1 cellular context compared by ENCODE assay signal in genomic region chr5:1118231-1118698, GRCh38.
A peak's percentile ranks its signal among the peaks of the same experiment; 100 is the strongest.
TF ChIP-seq lines count a peak whose summit lies in the region.

No MANE protein-coding gene starts in this region.

TF ChIP-seq in K562, 482 proteins besides CTCF, POLR2A, EP300 and RAD21 (continued from another document and continues in another):
- TF ChIP-seq GTF3C2 (IDR thresholded peaks at IDR 0.05; ENCODE audit: borderline replicate concordance, extremely low read depth, insufficient read length) = no peak
- no peak for TF ChIP-seq MCM5 (IDR thresholded peaks at IDR 0.05; ENCODE audit: low read depth)
- TF ChIP-seq, protein P1, sequence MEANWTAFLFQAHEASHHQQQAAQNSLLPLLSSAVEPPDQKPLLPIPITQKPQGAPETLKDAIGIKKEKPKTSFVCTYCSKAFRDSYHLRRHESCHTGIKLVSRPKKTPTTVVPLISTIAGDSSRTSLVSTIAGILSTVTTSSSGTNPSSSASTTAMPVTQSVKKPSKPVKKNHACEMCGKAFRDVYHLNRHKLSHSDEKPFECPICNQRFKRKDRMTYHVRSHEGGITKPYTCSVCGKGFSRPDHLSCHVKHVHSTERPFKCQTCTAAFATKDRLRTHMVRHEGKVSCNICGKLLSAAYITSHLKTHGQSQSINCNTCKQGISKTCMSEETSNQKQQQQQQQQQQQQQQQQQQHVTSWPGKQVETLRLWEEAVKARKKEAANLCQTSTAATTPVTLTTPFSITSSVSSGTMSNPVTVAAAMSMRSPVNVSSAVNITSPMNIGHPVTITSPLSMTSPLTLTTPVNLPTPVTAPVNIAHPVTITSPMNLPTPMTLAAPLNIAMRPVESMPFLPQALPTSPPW (CRISPR knock-in tag; IDR thresholded peaks at IDR 0.05) = peak; percentile 39; the same call in 1 of the 2 replicates
- peak; percentile 58 for TF ChIP-seq ZFX (CRISPR knock-in tag; IDR thresholded peaks at IDR 0.05)
- TF ChIP-seq OTX1 (CRISPR knock-in tag; IDR thresholded peaks at IDR 0.05) = no peak
- TF ChIP-seq ZMIZ1 (IDR thresholded peaks at IDR 0.05; ENCODE audit: low read depth in 2 of 2, low read length in 2 of 2) = no peak
- peak; percentile 68 for TF ChIP-seq FOSL1 (tag; conservative IDR thresholded peaks at IDR 0.05)
- TF ChIP-seq TEAD4 (IDR thresholded peaks at IDR 0.05; ENCODE audit: low read length) = no peak
- no peak for TF ChIP-seq TEAD4 (CRISPR knock-in tag; IDR thresholded peaks at IDR 0.05; ENCODE audit: borderline replicate concordance)
- TF ChIP-seq, protein P2, sequence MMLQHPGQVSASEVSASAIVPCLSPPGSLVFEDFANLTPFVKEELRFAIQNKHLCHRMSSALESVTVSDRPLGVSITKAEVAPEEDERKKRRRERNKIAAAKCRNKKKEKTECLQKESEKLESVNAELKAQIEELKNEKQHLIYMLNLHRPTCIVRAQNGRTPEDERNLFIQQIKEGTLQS (IDR thresholded peaks at IDR 0.05) = peak; percentile 68
- TF ChIP-seq, protein P2 (CRISPR knock-in tag; conservative IDR thresholded peaks at IDR 0.05) = no peak
- TF ChIP-seq ZFP1 (CRISPR knock-in tag; IDR thresholded peaks at IDR 0.05) = no peak
- peak; percentile 59 for TF ChIP-seq CBFA2T2 (conservative IDR thresholded peaks at IDR 0.05)
- TF ChIP-seq HDAC1 (IDR thresholded peaks at IDR 0.05) = peak in 1 of 2 experiments; percentile 37; a peak in 1 of 4 replicates
- TF ChIP-seq, protein P3, sequence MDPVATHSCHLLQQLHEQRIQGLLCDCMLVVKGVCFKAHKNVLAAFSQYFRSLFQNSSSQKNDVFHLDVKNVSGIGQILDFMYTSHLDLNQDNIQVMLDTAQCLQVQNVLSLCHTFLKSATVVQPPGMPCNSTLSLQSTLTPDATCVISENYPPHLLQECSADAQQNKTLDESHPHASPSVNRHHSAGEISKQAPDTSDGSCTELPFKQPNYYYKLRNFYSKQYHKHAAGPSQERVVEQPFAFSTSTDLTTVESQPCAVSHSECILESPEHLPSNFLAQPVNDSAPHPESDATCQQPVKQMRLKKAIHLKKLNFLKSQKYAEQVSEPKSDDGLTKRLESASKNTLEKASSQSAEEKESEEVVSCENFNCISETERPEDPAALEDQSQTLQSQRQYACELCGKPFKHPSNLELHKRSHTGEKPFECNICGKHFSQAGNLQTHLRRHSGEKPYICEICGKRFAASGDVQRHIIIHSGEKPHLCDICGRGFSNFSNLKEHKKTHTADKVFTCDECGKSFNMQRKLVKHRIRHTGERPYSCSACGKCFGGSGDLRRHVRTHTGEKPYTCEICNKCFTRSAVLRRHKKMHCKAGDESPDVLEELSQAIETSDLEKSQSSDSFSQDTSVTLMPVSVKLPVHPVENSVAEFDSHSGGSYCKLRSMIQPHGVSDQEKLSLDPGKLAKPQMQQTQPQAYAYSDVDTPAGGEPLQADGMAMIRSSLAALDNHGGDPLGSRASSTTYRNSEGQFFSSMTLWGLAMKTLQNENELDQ (CRISPR knock-in tag; IDR thresholded peaks at IDR 0.05; ENCODE audit: borderline replicate concordance) = no peak
- TF ChIP-seq ZNF384 (IDR thresholded peaks at IDR 0.05; ENCODE audit: low read depth, low read length) = no peak
- TF ChIP-seq TCF3 (CRISPR knock-in tag; IDR thresholded peaks at IDR 0.05) = peak; percentile 75
- no peak for TF ChIP-seq CCAR2 (IDR thresholded peaks at IDR 0.05; ENCODE audit: low read depth, low read length)
- TF ChIP-seq DEAF1 (CRISPR knock-in tag; IDR thresholded peaks at IDR 0.05) = no peak
- TF ChIP-seq PHF21A (IDR thresholded peaks at IDR 0.05; ENCODE audit: borderline replicate concordance, low read depth) = no peak
- TF ChIP-seq MITF (IDR thresholded peaks at IDR 0.05) = no peak
- TF ChIP-seq EGR1 (conservative IDR thresholded peaks at IDR 0.05) = peak; percentile 32; the same call in 1 of the 2 replicates
- TF ChIP-seq ARID2 (IDR thresholded peaks at IDR 0.05) = no peak
- TF ChIP-seq PRDM10 (IDR thresholded peaks at IDR 0.05; ENCODE audit: partially characterized antibody) = peak; percentile 77
- peak; percentile 28; the same call in 1 of the 2 replicates for TF ChIP-seq DPF2 (IDR thresholded peaks at IDR 0.05)
- no peak for TF ChIP-seq ZNF668 (CRISPR knock-in tag; IDR thresholded peaks at IDR 0.05)
- TF ChIP-seq BHLHE40 (IDR thresholded peaks at IDR 0.05; ENCODE audit: low read length) = no peak
- no peak for TF ChIP-seq FOXA1 (IDR thresholded peaks at IDR 0.05; ENCODE audit: borderline replicate concordance)
- peak; percentile 23; the same call in 1 of the 2 replicates for TF ChIP-seq ZNF263 (CRISPR knock-in tag; IDR thresholded peaks at IDR 0.05; ENCODE audit: borderline replicate concordance)
- 0 out of 4 replicates have a peak, but pooled peaks of 1 of the 2 experiments have one; percentile 38 for TF ChIP-seq RCOR1 (IDR thresholded peaks at IDR 0.05; ENCODE audit: borderline replicate concordance in 1 of 2, low read depth in 2 of 2, low read length in 2 of 2)
- no peak for TF ChIP-seq FOXA3 (CRISPR knock-in tag; conservative IDR thresholded peaks at IDR 0.05 in 1 of 2, IDR thresholded peaks at IDR 0.05 in 1 of 2)
- no peak for TF ChIP-seq KHSRP (IDR thresholded peaks at IDR 0.05)
- TF ChIP-seq RFX1 (IDR thresholded peaks at IDR 0.05) = no peak
- peak; percentile 83 for TF ChIP-seq JUND (IDR thresholded peaks at IDR 0.05; ENCODE audit: borderline replicate concordance, low read depth, low read length)
- TF ChIP-seq JUND (tag; IDR thresholded peaks at IDR 0.05; ENCODE audit: borderline replicate concordance, low read depth, low read length) = no peak; the same call in 2 of the 3 replicates
- no peak for TF ChIP-seq ZC3H4 (CRISPR knock-in tag; IDR thresholded peaks at IDR 0.05; ENCODE audit: borderline replicate concordance)
- TF ChIP-seq ZFP36 (IDR thresholded peaks at IDR 0.05; ENCODE audit: low read depth, low read length, partially characterized antibody) = peak; percentile 3
- no peak for TF ChIP-seq ERF (CRISPR knock-in tag; IDR thresholded peaks at IDR 0.05)
- no peak for TF ChIP-seq ESRRB (CRISPR knock-in tag; IDR thresholded peaks at IDR 0.05; ENCODE audit: borderline replicate concordance)
- TF ChIP-seq POLR3G (IDR thresholded peaks at IDR 0.05; ENCODE audit: extremely low read depth, insufficient read length, insufficient replicate concordance) = no peak
- TF ChIP-seq, protein P4, sequence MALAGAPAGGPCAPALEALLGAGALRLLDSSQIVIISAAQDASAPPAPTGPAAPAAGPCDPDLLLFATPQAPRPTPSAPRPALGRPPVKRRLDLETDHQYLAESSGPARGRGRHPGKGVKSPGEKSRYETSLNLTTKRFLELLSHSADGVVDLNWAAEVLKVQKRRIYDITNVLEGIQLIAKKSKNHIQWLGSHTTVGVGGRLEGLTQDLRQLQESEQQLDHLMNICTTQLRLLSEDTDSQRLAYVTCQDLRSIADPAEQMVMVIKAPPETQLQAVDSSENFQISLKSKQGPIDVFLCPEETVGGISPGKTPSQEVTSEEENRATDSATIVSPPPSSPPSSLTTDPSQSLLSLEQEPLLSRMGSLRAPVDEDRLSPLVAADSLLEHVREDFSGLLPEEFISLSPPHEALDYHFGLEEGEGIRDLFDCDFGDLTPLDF (CRISPR knock-in tag; IDR thresholded peaks at IDR 0.05) = no peak
- no peak for TF ChIP-seq EHMT2 (IDR thresholded peaks at IDR 0.05)
- TF ChIP-seq NCOA4 (IDR thresholded peaks at IDR 0.05; ENCODE audit: partially characterized antibody) = no peak
- no peak for TF ChIP-seq ZNF785 (CRISPR knock-in tag; IDR thresholded peaks at IDR 0.05)
- 0 out of 2 replicates have a peak, but pooled peaks have one; percentile 13 for TF ChIP-seq JUN (IDR thresholded peaks at IDR 0.05; ENCODE audit: borderline replicate concordance, low read depth, low read length)
- no peak for TF ChIP-seq JUN (CRISPR knock-in tag; IDR thresholded peaks at IDR 0.05; ENCODE audit: borderline replicate concordance)
- no peak for TF ChIP-seq ATF1 (CRISPR knock-in tag; IDR thresholded peaks at IDR 0.05)
- TF ChIP-seq ATF1 (tag; IDR thresholded peaks at IDR 0.05) = no peak; the same call in 1 of the 2 replicates
